Comparison of ENCODE assay signal across 17 cellular contexts in the genomic region with DNA sequence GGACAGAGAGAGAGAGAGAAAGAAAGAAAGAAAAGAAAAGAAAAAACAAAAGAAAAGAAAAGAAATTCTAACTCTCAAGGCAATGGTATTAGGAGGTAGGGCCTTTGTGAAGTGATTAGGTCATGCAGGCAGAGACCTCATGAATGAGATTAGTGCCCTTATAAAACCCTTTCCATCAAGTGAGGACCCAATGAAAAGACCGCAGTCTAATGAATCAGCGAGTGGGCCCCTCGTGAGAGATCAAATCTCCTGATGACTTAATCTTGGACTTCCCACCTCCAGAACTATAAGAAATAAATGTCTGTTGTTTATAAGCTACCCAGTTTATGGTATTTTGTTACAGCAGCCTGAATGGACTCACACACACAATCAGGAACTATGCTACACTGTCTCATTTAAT. TPM values are rescaled to one million over a fixed set of nuclear protein-coding genes. Genes with fewer than 3 reads are reported as not detected.
DNase-seq lines count a peak whose midpoint lies in the region; ATAC-seq and TF ChIP-seq lines count a peak whose summit lies in the region.
"Had no signal": no experiment of that assay in that cellular context is flagged by ENCODE, and none has a peak within 500 bp of the region (broad histone marks: within the 10 kb centered on the region; RNA-seq: fewer than 3 reads in every experiment).

No MANE protein-coding gene starts in this region.

- CTCF ChIA-PET in MCF 10A (lab: Yijun Ruan, JAX), result interaction anchor here (0.7 kb wide), 2 partner anchors 45 to 53 kb away, joined by 3 read pairs; no protein-coding TSS in a partner anchor
- CTCF ChIA-PET in HEK293T (lab: Yijun Ruan, JAX), result no interaction called here

- H3K4me3 Mint-ChIP-seq in MCF 10A (ENCODE audit: unreplicated experiment) (no peak overlapping the region), T-helper 17 cell (no peak overlapping the region)
- H3K4me3 Mint-ChIP-seq: CD4-positive, alpha-beta memory T cell had no signal

- H3K27me3 Mint-ChIP-seq in MCF 10A (ENCODE audit: insufficient read depth, unreplicated experiment) (no peaks in the 10 kb centered on the region), T-helper 17 cell (no peaks in the 10 kb centered on the region)
- H3K27me3 Mint-ChIP-seq: CD4-positive, alpha-beta memory T cell had no signal

- POLR2A ChIA-PET in MCF 10A (lab: Yijun Ruan, JAX) (no interaction called here), HEK293T (lab: Yijun Ruan, JAX) (no interaction called here)

- H3K4me3 ChIP-seq in breast epithelium (no peak overlapping the region), WERI-Rb-1 (ENCODE audit: low read depth, low read length) (no peak overlapping the region)
- H3K4me3 ChIP-seq: A549, GM23248 had no signal

- H3K4me1 ChIP-seq in breast epithelium, result no peaks in the 10 kb centered on the region
- H3K4me1 ChIP-seq: A549 had no signal

- no peak for TF ChIP-seq CTCF in MCF 10A (IDR thresholded peaks at IDR 0.05; ENCODE audit: unreplicated experiment)
- no peak for TF ChIP-seq CTCF in breast epithelium (IDR thresholded peaks at IDR 0.05)
- no peak for TF ChIP-seq CTCF in WERI-Rb-1 (IDR thresholded peaks at IDR 0.05; ENCODE audit: low read depth, low read length)

- no peaks in the 10 kb centered on the region for H3K27me3 ChIP-seq in breast epithelium
- H3K27me3 ChIP-seq in WERI-Rb-1 (ENCODE audit: insufficient read depth, low read depth, severe bottlenecking), result no peaks in the 10 kb centered on the region

- DNase-seq in MCF 10A (ENCODE audit: unreplicated experiment) (no peak), breast epithelium (ENCODE audit: low spot score in 2 of 2) (no peak), HEK293T (ENCODE audit: extremely low spot score) (no peak), WERI-Rb-1 (peak; percentile 31), erythroblast (lab: John Stamatoyannopoulos, UW) (no peak), T-helper 17 cell (no peak)
- no peak for DNase-seq in activated naive CD4-positive, alpha-beta T cell treated with anti-CD3 and anti-CD28 coated beads, Interleukin-2, amount 50 U/mL, for 16 hours
- DNase-seq: AML-193; CD4-positive, alpha-beta memory T cell; DMS153; DMS79 treated with DMSO at 0.1 percent for 48 hours; EL; GM23248 had no signal

- no peak overlapping the region for H3K27ac ChIP-seq in breast epithelium
- H3K27ac ChIP-seq in WERI-Rb-1, result peak overlapping the region; percentile 67
- H3K27ac ChIP-seq: 22Rv1, A549, C4-2B, GM23248 had no signal

- intact Hi-C loops in MCF 10A (cut with micrococcal nuclease) (no loop called here), breast epithelium (cut with DNase I; ENCODE audit: low total_unique reads) (no loop called here)

- TF ChIP-seq POLR2A in breast epithelium (IDR thresholded peaks at IDR 0.05), result no peak
- TF ChIP-seq POLR2A in erythroblast (IDR thresholded peaks at IDR 0.05; ENCODE audit: low read length), result no peak

- no TSS peak for BruUV-seq in MCF 10A (replicated peaks; lab: Mats Ljungman, UMichigan)

- H3K27ac Mint-ChIP-seq in MCF 10A (ENCODE audit: low read depth, unreplicated experiment) (peak overlapping the region; percentile 39), T-helper 17 cell (no peak overlapping the region)
- H3K27ac Mint-ChIP-seq: CD4-positive, alpha-beta memory T cell had no signal

- H3K9me3 Mint-ChIP-seq in MCF 10A (ENCODE audit: unreplicated experiment), result no peaks in the 10 kb centered on the region

- no peak for ATAC-seq in T-helper 17 cell
- ATAC-seq: A549, HCT116 had no signal

- H3K36me3 ChIP-seq in breast epithelium, result no peaks in the 10 kb centered on the region
- H3K36me3 ChIP-seq in WERI-Rb-1, result peaks cover 12% of the 10 kb centered on the region

- H3K9me3 ChIP-seq in breast epithelium (no peaks in the 10 kb centered on the region), WERI-Rb-1 (ENCODE audit: severe bottlenecking) (no peaks in the 10 kb centered on the region), T-helper 17 cell (ENCODE audit: control insufficient read depth, low read length, poor library complexity, severe bottlenecking) (no peaks in the 10 kb centered on the region)
- H3K9me3 ChIP-seq: A549 had no signal

- no peaks in the 10 kb centered on the region for H3K4me1 Mint-ChIP-seq in MCF 10A (ENCODE audit: insufficient read depth, unreplicated experiment)
- H3K4me1 Mint-ChIP-seq in T-helper 17 cell, result peaks cover 7% of the 10 kb centered on the region

- H3K36me3 Mint-ChIP-seq in MCF 10A (ENCODE audit: insufficient read depth, unreplicated experiment) (peaks cover 5% of the 10 kb centered on the region), T-helper 17 cell (ENCODE audit: low read depth) (peaks cover 2% of the 10 kb centered on the region)

TF ChIP-seq in HEK293T, 16 proteins besides CTCF, POLR2A, EP300 and RAD21:
- TF ChIP-seq FOXA1 (IDR thresholded peaks at IDR 0.05) (no peak), FOXM1 (IDR thresholded peaks at IDR 0.05; ENCODE audit: borderline replicate concordance) (no peak)
- TF ChIP-seq, protein P1, sequence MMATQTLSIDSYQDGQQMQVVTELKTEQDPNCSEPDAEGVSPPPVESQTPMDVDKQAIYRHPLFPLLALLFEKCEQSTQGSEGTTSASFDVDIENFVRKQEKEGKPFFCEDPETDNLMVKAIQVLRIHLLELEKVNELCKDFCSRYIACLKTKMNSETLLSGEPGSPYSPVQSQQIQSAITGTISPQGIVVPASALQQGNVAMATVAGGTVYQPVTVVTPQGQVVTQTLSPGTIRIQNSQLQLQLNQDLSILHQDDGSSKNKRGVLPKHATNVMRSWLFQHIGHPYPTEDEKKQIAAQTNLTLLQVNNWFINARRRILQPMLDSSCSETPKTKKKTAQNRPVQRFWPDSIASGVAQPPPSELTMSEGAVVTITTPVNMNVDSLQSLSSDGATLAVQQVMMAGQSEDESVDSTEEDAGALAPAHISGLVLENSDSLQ (IDR thresholded peaks at IDR 0.05), result peak; percentile 36; the same call in 1 of the 2 replicates

RNA-seq across cellular contexts. Expression of a gene that starts 16.9 kb away (rescaled TPM):
- total RNA-seq in MCF 10A (2022), result 10.8 and 12.9 TPM in 2 replicates
- 10 to 100 TPM; 10.4 to 18.3 (median 13.1) TPM for total RNA-seq in breast epithelium
- 10 to 100 TPM in 1 of 2 donors, 1 to 10 TPM in 1; 9.0 to 12.9 TPM for total RNA-seq in T-helper 17 cell
